9 cellular contexts compared by ENCODE assay signal in the genomic region with DNA sequence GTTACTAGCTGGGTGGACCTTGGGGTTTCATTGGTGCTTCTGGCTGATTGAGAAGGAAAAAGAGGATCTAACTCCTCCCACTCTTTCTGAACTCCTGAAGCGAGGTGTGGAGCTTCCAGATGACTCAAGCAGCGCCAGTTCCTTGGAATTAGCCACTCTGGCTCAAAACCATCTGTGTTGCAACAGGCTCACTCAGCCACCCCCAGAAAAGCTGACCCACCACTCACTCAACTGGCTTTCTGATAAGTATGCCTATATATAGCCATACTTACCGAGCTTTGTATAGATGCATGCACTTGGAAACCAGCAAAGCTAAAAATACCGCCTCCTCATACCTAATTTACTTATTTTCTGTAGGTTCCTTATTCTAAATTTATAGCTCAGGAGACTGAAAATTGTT.
A peak's percentile ranks its signal among the peaks of the same experiment; 100 is the strongest.
DNase-seq lines count a peak whose midpoint lies in the region; ATAC-seq, FAIRE-seq and TF ChIP-seq lines count a peak whose summit lies in the region.
"Had no signal": no experiment of that assay in that cellular context is flagged by ENCODE, and none has a peak within 500 bp of the region (broad histone marks: within the 10 kb centered on the region; RNA-seq: fewer than 3 reads in every experiment).

No MANE protein-coding gene starts in this region.

- no peaks in the 10 kb centered on the region for H3K36me3 ChIP-seq in K562 (ENCODE audit: control insufficient read depth, insufficient read depth, low read length)
- H3K36me3 ChIP-seq in mucosa of descending colon (ENCODE audit: low read depth), result no peaks in the 10 kb centered on the region

- H3K4me2 ChIP-seq in K562 (ENCODE audit: insufficient read depth, low read length), result no peak overlapping the region

- no peaks in the 10 kb centered on the region for H3K79me2 ChIP-seq in K562 (ENCODE audit: control insufficient read depth, insufficient read depth, low read length)

- no TSS peak for BruUV-seq in K562 (replicated peaks; lab: Mats Ljungman, UMichigan)

- ATAC-seq in K562 (no peak), mucosa of descending colon (peak; percentile 15), HG03280 (IDR thresholded peaks at IDR 0.05; ENCODE audit: unreplicated experiment) (no peak)

- H3K9ac ChIP-seq in K562 (ENCODE audit: insufficient read depth in 1 of 2, low read depth in 2 of 2, low read length in 2 of 2), result no peak overlapping the region

- no peaks in the 10 kb centered on the region for H4K20me1 ChIP-seq in K562 (replicated peaks; ENCODE audit: control insufficient read depth, insufficient read depth, low read length)

- H3K4me1 ChIP-seq in K562 (replicated peaks in 1 of 2; ENCODE audit: control insufficient read depth in 2 of 2, insufficient read depth in 2 of 2, low read length in 2 of 2) (peaks cover 0 to 6% of the 10 kb centered on the region in 2 experiments; a peak in 3 of 5 replicates), mucosa of descending colon (ENCODE audit: low read depth) (no peaks in the 10 kb centered on the region)

- TF ChIP-seq EP300 in K562 (IDR thresholded peaks at IDR 0.05; ENCODE audit: low read length), result no peak

- peak; percentile 35 for DNase-seq in COLO829 (ENCODE audit: low spot score)
- peak; percentile 67 for DNase-seq in M059J (ENCODE audit: low read depth)
- peak in 1 of 4 experiments; percentile 50 for DNase-seq in K562 (ENCODE audit: extremely low read depth in 1 of 4, low spot score in 3 of 4)
- no peak for DNase-seq in mucosa of descending colon
- no peak for DNase-seq in GM13977 (ENCODE audit: low spot score)
- no peak for DNase-seq in midbrain (lab: John Stamatoyannopoulos, UW)
- DNase-seq in middle frontal gyrus (ENCODE audit: extremely low spot score, low spot score), result no peak
- DNase-seq: stimulated activated CD4-positive, alpha-beta T cell treated with anti-CD3 and anti-CD28 coated beads, Interleukin-1b, Interleukin-23, amount 100 ng/mL, for 48 hours had no signal

- no peak overlapping the region for H3K27ac ChIP-seq in K562 (ENCODE audit: extremely low read depth, low read depth, low read length)

- no peaks in the 10 kb centered on the region for H3K9me3 ChIP-seq in K562 (replicated peaks; ENCODE audit: control insufficient read depth, insufficient read depth, low read depth, low read length)
- H3K9me3 ChIP-seq in mucosa of descending colon, result no peaks in the 10 kb centered on the region

- intact Hi-C loops in K562 (cut with micrococcal nuclease), result no loop called here
- intact Hi-C loops in mucosa of descending colon (cut with DNase I, micrococcal nuclease), result no loop called here

- H2AFZ ChIP-seq in K562 (ENCODE audit: low read depth, low read length), result no peak overlapping the region

- TF ChIP-seq CTCF in K562 (IDR thresholded peaks at IDR 0.05 in 2 of 3, conservative IDR thresholded peaks at IDR 0.05 in 1 of 3; ENCODE audit: insufficient read depth in 2 of 3, low read depth in 1 of 3, low read length in 3 of 3) (no peak), mucosa of descending colon (IDR thresholded peaks at IDR 0.05) (no peak), GM13977 (IDR thresholded peaks at IDR 0.05; ENCODE audit: extremely low read depth, insufficient read depth, missing control alignments) (no peak)

- POLR2A ChIA-PET in K562 (lab: Yijun Ruan, JAX), result interaction anchor here (0.9 to 1.9 kb wide), 4 partner anchors 9 to 117 kb away, joined by 3 to 9 read pairs (median 6); partner anchors contain the start of gene ATF3

- 3% methylated on average over 4 of the region's 4 CpGs for WGBS in K562 (ENCODE audit: insufficient coverage, low coverage, missing lambda C conversion rate)

- H3K27me3 ChIP-seq in K562 (ENCODE audit: control insufficient read depth in 2 of 2, insufficient read depth in 2 of 2, low read length in 2 of 2), result peaks cover 40 to 61% of the 10 kb centered on the region in 2 experiments

- FAIRE-seq in K562 (lab: Jason Lieb, UNC), result no peak

- CTCF ChIA-PET in K562 (lab: Yijun Ruan, JAX; ENCODE audit: low intra/inter-chr PET ratio), result no interaction called here

- in situ Hi-C loops in K562 (cut with MboI), result no loop called here
- in situ Hi-C loops in GM13977 (cut with MboI; ENCODE audit: low pct_unique_long_range_greater_than_20kb, low sequenced_read_pairs, unreplicated experiment), result no loop called here

- no peak for TF ChIP-seq POLR2A in K562 (conservative IDR thresholded peaks at IDR 0.05)

- peaks cover 3% of the 10 kb centered on the region for H3K9me1 ChIP-seq in K562 (ENCODE audit: control insufficient read depth, insufficient read depth, low read length)

- no peak overlapping the region for H3K4me3 ChIP-seq in K562
- H3K4me3 ChIP-seq in mucosa of descending colon, result no peak overlapping the region

- TF ChIP-seq RAD21 in K562 (CRISPR knock-in tag; conservative IDR thresholded peaks at IDR 0.05 in 1 of 2, IDR thresholded peaks at IDR 0.05 in 1 of 2), result no peak

TF ChIP-seq in K562, 482 proteins besides CTCF, POLR2A, EP300 and RAD21 (continues in another document):
- TF ChIP-seq NCOA1 (IDR thresholded peaks at IDR 0.05; ENCODE audit: low read depth), result no peak
- TF ChIP-seq ZNF280B (CRISPR knock-in tag; IDR thresholded peaks at IDR 0.05), result no peak
- TF ChIP-seq ZFX (CRISPR knock-in tag; IDR thresholded peaks at IDR 0.05), result no peak
- TF ChIP-seq MXI1 (IDR thresholded peaks at IDR 0.05; ENCODE audit: low read depth, low read length), result no peak
- no peak for TF ChIP-seq BHLHE40 (IDR thresholded peaks at IDR 0.05; ENCODE audit: low read length)
- peak; percentile 60 for TF ChIP-seq CEBPB (tag; IDR thresholded peaks at IDR 0.05)
- TF ChIP-seq MEF2D (tag; conservative IDR thresholded peaks at IDR 0.05; ENCODE audit: low read depth), result peak; percentile 87
- TF ChIP-seq, protein P1, sequence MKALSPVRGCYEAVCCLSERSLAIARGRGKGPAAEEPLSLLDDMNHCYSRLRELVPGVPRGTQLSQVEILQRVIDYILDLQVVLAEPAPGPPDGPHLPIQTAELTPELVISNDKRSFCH (CRISPR knock-in tag; IDR thresholded peaks at IDR 0.05), result no peak
- TF ChIP-seq, protein P1 (tag; IDR thresholded peaks at IDR 0.05), result 0 out of 2 replicates have a peak, but pooled peaks have one; percentile 25
- TF ChIP-seq TRIM24 (IDR thresholded peaks at IDR 0.05), result no peak
- no peak for TF ChIP-seq E2F8 (IDR thresholded peaks at IDR 0.05; ENCODE audit: low read depth, partially characterized antibody)
- no peak for TF ChIP-seq MBD2 (IDR thresholded peaks at IDR 0.05; ENCODE audit: borderline replicate concordance, low read depth)
- TF ChIP-seq ETS2 (tag; IDR thresholded peaks at IDR 0.05; ENCODE audit: borderline replicate concordance, poor library complexity, severe bottlenecking), result no peak
- no peak for TF ChIP-seq PTTG1 (tag; IDR thresholded peaks at IDR 0.05; ENCODE audit: low read depth)
- no peak for TF ChIP-seq BCOR (IDR thresholded peaks at IDR 0.05)
- no peak for TF ChIP-seq PML (IDR thresholded peaks at IDR 0.05; ENCODE audit: low read length)
- TF ChIP-seq, protein P2, sequence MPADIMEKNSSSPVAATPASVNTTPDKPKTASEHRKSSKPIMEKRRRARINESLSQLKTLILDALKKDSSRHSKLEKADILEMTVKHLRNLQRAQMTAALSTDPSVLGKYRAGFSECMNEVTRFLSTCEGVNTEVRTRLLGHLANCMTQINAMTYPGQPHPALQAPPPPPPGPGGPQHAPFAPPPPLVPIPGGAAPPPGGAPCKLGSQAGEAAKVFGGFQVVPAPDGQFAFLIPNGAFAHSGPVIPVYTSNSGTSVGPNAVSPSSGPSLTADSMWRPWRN (IDR thresholded peaks at IDR 0.05; ENCODE audit: low read depth), result no peak
- TF ChIP-seq SRSF3 (IDR thresholded peaks at IDR 0.05; ENCODE audit: insufficient read depth, low read length), result no peak
- no peak for TF ChIP-seq GTF2E2 (tag; IDR thresholded peaks at IDR 0.05)
- TF ChIP-seq TEAD4 (IDR thresholded peaks at IDR 0.05; ENCODE audit: low read length), result no peak; the same call in 1 of the 2 replicates
- TF ChIP-seq TEAD4 (CRISPR knock-in tag; IDR thresholded peaks at IDR 0.05; ENCODE audit: borderline replicate concordance), result no peak
- no peak for TF ChIP-seq NFXL1 (CRISPR knock-in tag; IDR thresholded peaks at IDR 0.05)

Comparison
In these comparisons a context has a peak if more than half of its experiments do, and no peak if none do; other contexts are left out.
1. DNase-seq: peak in COLO829 (single experiment) and M059J (single experiment); none in mucosa of descending colon (0 of 3), GM13977 (single experiment), midbrain (single experiment) and middle frontal gyrus (single experiment).